In genomic region chr2:235493775-235494715, GRCh38 we compare ENCODE assay signal across 8 cellular contexts. TPM values are rescaled to one million over a fixed set of nuclear protein-coding genes. Genes with fewer than 3 reads are reported as not detected.
DNase-seq lines count a peak whose midpoint lies in the region; ATAC-seq and TF ChIP-seq lines count a peak whose summit lies in the region.

Gene AGAP1 (plus strand): TSS chr2:235494043.

- H3K4me1 ChIP-seq in HUES48 (ENCODE audit: control insufficient read depth, insufficient read depth, low read length) = peaks cover 30% of the 10 kb centered on the region
- peaks cover 0 to 35% (median 28%) of the 10 kb centered on the region in 4 donors for H3K4me1 ChIP-seq in sigmoid colon

- 1% methylated on average over 156 of the region's 156 CpGs for WGBS in sigmoid colon, 2 donors

- H3K27ac ChIP-seq in HUES48 (ENCODE audit: low read depth, low read length) = no peak within 1 kb of the TSS
- H3K27ac ChIP-seq in sigmoid colon = peak within 1 kb of the TSS; percentile 80 to 88 (median 87)

- intact Hi-C loops in sigmoid colon (cut with DNase I) = loop anchor here (5.0 kb wide), 5 partner anchors 83 to 542 kb away; partner anchors contain the start of gene SH3BP4

- H3K36me3 Mint-ChIP-seq in activated CD4-positive, alpha-beta T cell treated with anti-CD3 and anti-CD28 coated beads, Interleukin-2, amount 10 ng/mL, durations not matched to agents 7 days and 5 days (ENCODE audit: low read depth) = no peaks in the 10 kb centered on the region
- peaks cover 7% of the 10 kb centered on the region for H3K36me3 Mint-ChIP-seq in central memory CD8-positive, alpha-beta T cell (ENCODE audit: insufficient read depth)

- H3K27ac Mint-ChIP-seq in activated CD4-positive, alpha-beta T cell treated with anti-CD3 and anti-CD28 coated beads, Interleukin-2, amount 10 ng/mL, durations not matched to agents 7 days and 5 days = no peak within 1 kb of the TSS
- peak within 1 kb of the TSS; percentile 56 for H3K27ac Mint-ChIP-seq in central memory CD8-positive, alpha-beta T cell (ENCODE audit: low read depth)

- H3K4me3 ChIP-seq in HUES48 (ENCODE audit: low read depth, low read length) (peak within 1 kb of the TSS; percentile 83), sigmoid colon (peak within 1 kb of the TSS; percentile 51 to 80 (median 68))

- peak within 1 kb of the TSS; percentile 75 for H3K4me3 Mint-ChIP-seq in activated CD4-positive, alpha-beta T cell treated with anti-CD3 and anti-CD28 coated beads, Interleukin-2, amount 10 ng/mL, durations not matched to agents 7 days and 5 days
- peak within 1 kb of the TSS; percentile 89 for H3K4me3 Mint-ChIP-seq in central memory CD8-positive, alpha-beta T cell

- peaks cover 8% of the 10 kb centered on the region for H3K4me1 Mint-ChIP-seq in activated CD4-positive, alpha-beta T cell treated with anti-CD3 and anti-CD28 coated beads, Interleukin-2, amount 10 ng/mL, durations not matched to agents 7 days and 5 days
- H3K4me1 Mint-ChIP-seq in central memory CD8-positive, alpha-beta T cell = peaks cover 22% of the 10 kb centered on the region

- ATAC-seq in central memory CD8-positive, alpha-beta T cell (replicated peaks; ENCODE audit: extremely low read depth, poor library complexity, severe bottlenecking) = peak; percentile 50
- no peak for ATAC-seq in HG02571 (IDR thresholded peaks at IDR 0.05; ENCODE audit: unreplicated experiment)

- no peak for TF ChIP-seq POLR2A in sigmoid colon (IDR thresholded peaks at IDR 0.05)

- CTCF ChIA-PET in activated CD4-positive, alpha-beta T cell treated with anti-CD3 and anti-CD28 coated beads, Interleukin-2, amount 10 ng/mL, durations not matched to agents 7 days and 5 days (lab: Charles Lee) = no interaction called here

- peaks cover 57% of the 10 kb centered on the region for H3K27me3 Mint-ChIP-seq in activated CD4-positive, alpha-beta T cell treated with anti-CD3 and anti-CD28 coated beads, Interleukin-2, amount 10 ng/mL, durations not matched to agents 7 days and 5 days
- peaks cover 34% of the 10 kb centered on the region for H3K27me3 Mint-ChIP-seq in central memory CD8-positive, alpha-beta T cell

- DNase-seq in activated CD4-positive, alpha-beta T cell treated with anti-CD3 and anti-CD28 coated beads, Interleukin-2, amount 10 ng/mL, durations not matched to agents 7 days and 5 days = no peak
- DNase-seq in activated CD4-positive, alpha-beta T cell treated with anti-CD3 and anti-CD28 coated beads for 1 hour = no peak
- DNase-seq in RPMI8226 (peak; percentile 79), iPS-NIHi11 (ENCODE audit: low spot score) (peak; percentile 93), sigmoid colon (peak; percentile 94)
- DNase-seq in central memory CD8-positive, alpha-beta T cell (ENCODE audit: low spot score in 2 of 2) = no peak

- peak within 1 kb of the TSS; percentile 50; the same call in 1 of the 2 replicates for H3K9ac ChIP-seq in HUES48 (ENCODE audit: low read depth, low read length)

- H3K9me3 ChIP-seq in HUES48 (ENCODE audit: control insufficient read depth, insufficient read depth, low read length) (no peaks in the 10 kb centered on the region), sigmoid colon (peaks cover 0 to 3% (median 0%) of the 10 kb centered on the region in 4 donors)

- no peaks in the 10 kb centered on the region for H3K9me3 Mint-ChIP-seq in activated CD4-positive, alpha-beta T cell treated with anti-CD3 and anti-CD28 coated beads, Interleukin-2, amount 10 ng/mL, durations not matched to agents 7 days and 5 days
- no peaks in the 10 kb centered on the region for H3K9me3 Mint-ChIP-seq in central memory CD8-positive, alpha-beta T cell

- H3K27me3 ChIP-seq in HUES48 (ENCODE audit: control insufficient read depth, insufficient read depth, low read length) (peaks cover 9% of the 10 kb centered on the region), sigmoid colon (no peaks in the 10 kb centered on the region)

- H3K36me3 ChIP-seq in HUES48 (ENCODE audit: control insufficient read depth, insufficient read depth, low read length) (no peaks in the 10 kb centered on the region), sigmoid colon (no peaks in the 10 kb centered on the region)

- POLR2A ChIA-PET in activated CD4-positive, alpha-beta T cell treated with anti-CD3 and anti-CD28 coated beads, Interleukin-2, amount 10 ng/mL, durations not matched to agents 7 days and 5 days (lab: Charles Lee) = interaction anchor here (0.5 kb wide), 1 partner anchor 321 kb away, joined by 3 read pairs; no protein-coding TSS in a partner anchor

- TF ChIP-seq CTCF in sigmoid colon (IDR thresholded peaks at IDR 0.05) = no peak

- no peak for TF ChIP-seq EP300 in sigmoid colon (IDR thresholded peaks at IDR 0.05)

RNA-seq across cellular contexts. Expression of gene AGAP1, which starts in this region (rescaled TPM):
- total RNA-seq in activated CD4-positive, alpha-beta T cell treated with anti-CD3 and anti-CD28 coated beads, Interleukin-2, amount 10 ng/mL, durations not matched to agents 7 days and 5 days = under 1 TPM; 0.89 to 0.97 TPM
- total RNA-seq in sigmoid colon = 10 to 100 TPM; 18.6 to 42.7 (median 23.8) TPM
- polyA plus RNA-seq in sigmoid colon = 10 to 100 TPM; 10.8 to 18.5 (median 13.4) TPM

Comparison
In these comparisons a context has a peak if more than half of its experiments do, and no peak if none do; other contexts are left out.
1. RNA of gene AGAP1 (total RNA-seq): 18.6 to 42.7 TPM in sigmoid colon; 0.89 to 0.97 TPM in activated CD4-positive, alpha-beta T cell treated with anti-CD3 and anti-CD28 coated beads, Interleukin-2, amount 10 ng/mL, durations not matched to agents 7 days and 5 days; every median in the first group is over 4 times any median in the second.
2. DNase-seq: peak in RPMI8226 (single experiment), iPS-NIHi11 (single experiment) and sigmoid colon (single experiment); none in activated CD4-positive, alpha-beta T cell treated with anti-CD3 and anti-CD28 coated beads, Interleukin-2, amount 10 ng/mL, durations not matched to agents 7 days and 5 days (single experiment), activated CD4-positive, alpha-beta T cell treated with anti-CD3 and anti-CD28 coated beads for 1 hour (single experiment) and central memory CD8-positive, alpha-beta T cell (0 of 2).